Comparison of ENCODE assay signal across 8 cellular contexts in genomic region chr11:48107188-48107704, GRCh38.
DNase-seq lines count a peak whose midpoint lies in the region; ATAC-seq and TF ChIP-seq lines count a peak whose summit lies in the region.

No MANE protein-coding gene starts in this region.

- H3K9me3 ChIP-seq in Peyer's patch, result no peaks in the 10 kb centered on the region
- H3K9me3 ChIP-seq in esophagus muscularis mucosa, result no peaks in the 10 kb centered on the region
- no peaks in the 10 kb centered on the region for H3K9me3 ChIP-seq in BE2C
- H3K9me3 ChIP-seq in left ventricle myocardium inferior (replicated peaks), result no peaks in the 10 kb centered on the region

- H3K27me3 ChIP-seq in Peyer's patch, result no peaks in the 10 kb centered on the region
- H3K27me3 ChIP-seq in esophagus muscularis mucosa, result no peaks in the 10 kb centered on the region
- H3K27me3 ChIP-seq in BE2C, result no peaks in the 10 kb centered on the region
- no peaks in the 10 kb centered on the region for H3K27me3 ChIP-seq in left ventricle myocardium inferior (ENCODE audit: low read depth)

- intact Hi-C loops in esophagus muscularis mucosa (cut with DNase I), result loop anchor here (5.0 kb wide), 1 partner anchor 40 kb away; no protein-coding TSS in a partner anchor
- intact Hi-C loops in left ventricle myocardium inferior (cut with micrococcal nuclease), result loop anchor here (5.0 kb wide), 1 partner anchor 170 kb away; no protein-coding TSS in a partner anchor

- ATAC-seq in HG02970 (IDR thresholded peaks at IDR 0.05; ENCODE audit: low FRiP score, unreplicated experiment), result peak; percentile 65

- H3K4me3 ChIP-seq in Peyer's patch (no peak overlapping the region), esophagus muscularis mucosa (no peak overlapping the region), BE2C (ENCODE audit: low read depth, low read length) (no peak overlapping the region), left ventricle myocardium inferior (no peak overlapping the region)

- TF ChIP-seq CTCF in Peyer's patch (IDR thresholded peaks at IDR 0.05) (no peak), esophagus muscularis mucosa (IDR thresholded peaks at IDR 0.05) (no peak), BE2C (IDR thresholded peaks at IDR 0.05; ENCODE audit: low read depth, low read length) (no peak), left ventricle myocardium inferior (IDR thresholded peaks at IDR 0.05; ENCODE audit: borderline replicate concordance) (no peak)

- 74% methylated on average over 7 of the region's 7 CpGs for WGBS in esophagus muscularis mucosa

- TF ChIP-seq POLR2A in Peyer's patch (IDR thresholded peaks at IDR 0.05) (no peak), esophagus muscularis mucosa (IDR thresholded peaks at IDR 0.05; ENCODE audit: low read depth) (no peak)

- H3K36me3 ChIP-seq in Peyer's patch (no peaks in the 10 kb centered on the region), esophagus muscularis mucosa (no peaks in the 10 kb centered on the region), BE2C (no peaks in the 10 kb centered on the region), left ventricle myocardium inferior (no peaks in the 10 kb centered on the region)

- peak; percentile 50 for DNase-seq in activated naive CD4-positive, alpha-beta T cell treated with Interleukin-2 at 50 U/mL for 16 hours
- no peak for DNase-seq in activated naive CD4-positive, alpha-beta T cell treated with anti-CD3 and anti-CD28 coated beads, Interleukin-2, amount 50 U/mL, for 16 hours
- DNase-seq in Peyer's patch (peak in 2 of 3 donors; percentile 72 to 82), esophagus muscularis mucosa (ENCODE audit: extremely low spot score) (peak; percentile 85), ureter (ENCODE audit: low spot score) (peak; percentile 40), BE2C (no peak), left ventricle myocardium inferior (no peak)

- no peak for TF ChIP-seq EP300 in esophagus muscularis mucosa (IDR thresholded peaks at IDR 0.05)

- peaks cover 0 to 47% (median 19%) of the 10 kb centered on the region in 4 donors for H3K4me1 ChIP-seq in Peyer's patch
- H3K4me1 ChIP-seq in esophagus muscularis mucosa, result peaks cover 11 to 30% (median 20%) of the 10 kb centered on the region in 4 donors
- H3K4me1 ChIP-seq in BE2C, result no peaks in the 10 kb centered on the region
- H3K4me1 ChIP-seq in left ventricle myocardium inferior, result peaks cover 43% of the 10 kb centered on the region

- H3K27ac ChIP-seq in Peyer's patch (peak overlapping the region in 1 of 4 donors; percentile 50), esophagus muscularis mucosa (replicated peaks in 1 of 4) (no peak overlapping the region), left ventricle myocardium inferior (replicated peaks) (no peak overlapping the region)

Comparison
In these comparisons a context has a peak if more than half of its experiments do, and no peak if none do; other contexts are left out.
1. DNase-seq: peak in activated naive CD4-positive, alpha-beta T cell treated with Interleukin-2 at 50 U/mL for 16 hours (single experiment), Peyer's patch (2 of 3), esophagus muscularis mucosa (single experiment) and ureter (single experiment); none in activated naive CD4-positive, alpha-beta T cell treated with anti-CD3 and anti-CD28 coated beads, Interleukin-2, amount 50 U/mL, for 16 hours (single experiment), BE2C (single experiment) and left ventricle myocardium inferior (single experiment).